ENCODE assay signal across 2 cellular contexts in the genomic region with DNA sequence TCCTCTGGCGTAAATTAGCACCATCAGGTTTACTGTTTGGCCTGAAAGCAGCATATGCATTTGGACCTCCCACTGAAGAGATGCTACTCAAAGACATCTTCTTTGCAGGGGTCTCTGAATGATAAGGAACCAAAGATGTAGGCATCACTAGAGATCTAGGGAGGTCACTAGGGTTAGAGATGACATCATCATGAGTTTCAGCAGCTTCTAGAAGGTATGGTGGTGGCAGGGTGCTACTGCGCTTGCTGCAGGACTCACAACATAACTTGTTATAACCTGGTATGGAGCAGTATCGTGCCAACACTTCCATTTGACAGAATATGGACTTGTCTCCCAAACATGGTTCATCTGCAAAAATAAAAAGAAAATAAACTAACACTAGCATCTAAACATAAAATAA.
TF ChIP-seq lines count a peak whose summit lies in the region.

No MANE protein-coding gene starts in this region.

TF ChIP-seq in IMR-90, 13 proteins besides CTCF, POLR2A, EP300 and RAD21:
- TF ChIP-seq MAZ (IDR thresholded peaks at IDR 0.05; ENCODE audit: borderline replicate concordance, low read depth, low read length): no peak
- TF ChIP-seq ELK1 (IDR thresholded peaks at IDR 0.05; ENCODE audit: borderline replicate concordance, low read depth, low read length): no peak
- TF ChIP-seq, protein P1, sequence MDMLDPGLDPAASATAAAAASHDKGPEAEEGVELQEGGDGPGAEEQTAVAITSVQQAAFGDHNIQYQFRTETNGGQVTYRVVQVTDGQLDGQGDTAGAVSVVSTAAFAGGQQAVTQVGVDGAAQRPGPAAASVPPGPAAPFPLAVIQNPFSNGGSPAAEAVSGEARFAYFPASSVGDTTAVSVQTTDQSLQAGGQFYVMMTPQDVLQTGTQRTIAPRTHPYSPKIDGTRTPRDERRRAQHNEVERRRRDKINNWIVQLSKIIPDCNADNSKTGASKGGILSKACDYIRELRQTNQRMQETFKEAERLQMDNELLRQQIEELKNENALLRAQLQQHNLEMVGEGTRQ (IDR thresholded peaks at IDR 0.05; ENCODE audit: low read depth, low read length): no peak
- no peak for TF ChIP-seq BHLHE40 (IDR thresholded peaks at IDR 0.05; ENCODE audit: low read depth, low read length)
- TF ChIP-seq CEBPB (IDR thresholded peaks at IDR 0.05; ENCODE audit: low read depth, low read length): no peak
- TF ChIP-seq MXI1 (IDR thresholded peaks at IDR 0.05; ENCODE audit: borderline replicate concordance, low read depth, low read length): no peak
- TF ChIP-seq RCOR1 (IDR thresholded peaks at IDR 0.05; ENCODE audit: insufficient replicate concordance, low read length): no peak
- no peak for TF ChIP-seq FOS (IDR thresholded peaks at IDR 0.05; ENCODE audit: low read depth, low read length)
- TF ChIP-seq SMC3 (IDR thresholded peaks at IDR 0.05; ENCODE audit: low read depth, low read length): no peak
- no peak for TF ChIP-seq NFE2L2 (IDR thresholded peaks at IDR 0.05; ENCODE audit: low read depth, low read length)
TF ChIP-seq in IMR-90: peak in this region for 0.

TF ChIP-seq in H1, 55 proteins besides CTCF, POLR2A, EP300 and RAD21:
- TF ChIP-seq BRCA1 (IDR thresholded peaks at IDR 0.05; ENCODE audit: low read depth, low read length): no peak
- TF ChIP-seq CREB1 (IDR thresholded peaks at IDR 0.05): no peak
- no peak for TF ChIP-seq NANOG (IDR thresholded peaks at IDR 0.05; ENCODE audit: insufficient read depth, low read depth, low read length, poor library complexity, severe bottlenecking)
- no peak for TF ChIP-seq BACH1 (IDR thresholded peaks at IDR 0.05; ENCODE audit: low read length)
